8 cellular contexts compared by ENCODE assay signal in the genomic region with DNA sequence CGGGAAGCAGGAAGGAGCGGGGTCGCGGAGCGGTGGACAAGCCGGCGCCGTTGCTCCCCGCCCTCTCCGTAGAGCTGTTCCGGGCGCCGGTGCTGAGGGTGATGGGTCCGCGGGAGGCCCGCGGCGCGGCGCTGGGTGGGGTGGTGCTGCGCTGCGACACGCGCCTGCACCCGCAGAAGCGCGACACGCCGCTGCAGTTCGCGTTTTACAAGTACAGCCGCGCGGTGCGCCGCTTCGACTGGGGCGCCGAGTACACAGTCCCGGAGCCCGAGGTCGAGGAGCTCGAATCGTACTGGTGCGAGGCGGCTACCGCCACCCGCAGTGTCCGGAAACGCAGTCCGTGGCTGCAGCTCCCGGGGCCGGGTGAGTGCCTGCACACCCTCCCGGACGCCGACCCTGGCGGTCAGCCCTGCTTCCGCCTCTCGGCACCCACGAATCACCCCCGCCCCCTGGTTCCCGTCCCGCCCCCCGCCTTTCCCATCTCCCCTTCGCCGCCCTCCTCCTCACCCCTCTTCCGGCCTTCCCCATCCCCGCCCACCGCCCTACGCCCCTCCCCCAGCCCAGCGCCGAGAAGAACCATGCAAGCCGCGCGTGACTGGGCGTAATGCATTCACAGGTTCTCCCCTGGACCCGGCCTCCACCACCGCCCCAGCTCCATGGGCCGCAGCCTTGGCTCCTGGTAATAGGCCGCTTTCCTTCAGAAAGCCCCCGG. TPM values are rescaled to one million over a fixed set of nuclear protein-coding genes. Genes with fewer than 3 reads are reported as not detected.
DNase-seq lines count a peak whose midpoint lies in the region; ATAC-seq and TF ChIP-seq lines count a peak whose summit lies in the region.

No MANE protein-coding gene starts in this region.

- H2AFZ ChIP-seq in osteoblast (ENCODE audit: low read length), result peak overlapping the region; percentile 93

- H3K4me3 ChIP-seq in osteoblast (ENCODE audit: insufficient read depth, low read length), result peak overlapping the region; percentile 86
- H3K4me3 ChIP-seq in tibial nerve, result peak overlapping the region; percentile 74 to 94 (median 84)

- H4K20me1 ChIP-seq in osteoblast (ENCODE audit: insufficient read depth, low read length), result no peaks in the 10 kb centered on the region

- no peak for TF ChIP-seq CTCF in osteoblast (IDR thresholded peaks at IDR 0.05; ENCODE audit: extremely low read depth, low read depth, low read length)
- TF ChIP-seq CTCF in tibial nerve (IDR thresholded peaks at IDR 0.05), result peak in 1 of 5 experiments; percentile 27

- no peaks in the 10 kb centered on the region for H3K9me3 Mint-ChIP-seq in activated naive CD8-positive, alpha-beta T cell (ENCODE audit: low read depth)

- TF ChIP-seq EP300 in tibial nerve (IDR thresholded peaks at IDR 0.05), result peak in 1 of 2 donors; percentile 65

- in situ Hi-C loops in SK-MEL-5 (cut with HindIII; ENCODE audit: low pct_unique_long_range_greater_than_20kb, low sequenced_read_pairs), result no loop called here

- H3K27ac ChIP-seq in osteoblast (ENCODE audit: low read depth, low read length) (peak overlapping the region; percentile 88), tibial nerve (peak overlapping the region; percentile 73 to 92 (median 83))

- TF ChIP-seq POLR2A in tibial nerve (IDR thresholded peaks at IDR 0.05), result peak; percentile 20 to 29

- H3K27me3 ChIP-seq in osteoblast (ENCODE audit: insufficient read depth, low read length) (no peaks in the 10 kb centered on the region), tibial nerve (no peaks in the 10 kb centered on the region)

- intact Hi-C loops in head of caudate nucleus (cut with DNase I), result no loop called here

- no peaks in the 10 kb centered on the region for H3K36me3 Mint-ChIP-seq in activated naive CD8-positive, alpha-beta T cell

- H3K9me3 ChIP-seq in osteoblast (ENCODE audit: low read depth, low read length) (no peaks in the 10 kb centered on the region), tibial nerve (no peaks in the 10 kb centered on the region)

- H3K27me3 Mint-ChIP-seq in activated naive CD8-positive, alpha-beta T cell, result peaks cover 4% of the 10 kb centered on the region

- no peak overlapping the region for H3K27ac Mint-ChIP-seq in activated naive CD8-positive, alpha-beta T cell

- H3K4me1 Mint-ChIP-seq in activated naive CD8-positive, alpha-beta T cell (ENCODE audit: low read depth), result peaks cover 50% of the 10 kb centered on the region

- DNase-seq in DMS153 (lab: John Stamatoyannopoulos, UW) (peak; percentile 41), HuH-7 (ENCODE audit: low spot score) (peak; percentile 84), SK-MEL-5 (ENCODE audit: low read depth, low spot score) (peak; percentile 95), head of caudate nucleus (peak; percentile 34 to 85 (median 67)), osteoblast (ENCODE audit: insufficient read length, low spot score, missing footprints) (peak; percentile 95), tibial nerve (ENCODE audit: low spot score in 2 of 2) (peak; percentile 80 to 84)

- peak overlapping the region; percentile 92 for H3K4me3 Mint-ChIP-seq in activated naive CD8-positive, alpha-beta T cell

- peaks cover 3% of the 10 kb centered on the region for H3K79me2 ChIP-seq in osteoblast (ENCODE audit: insufficient read depth, low read length)

- peak overlapping the region; percentile 98 for H3K4me2 ChIP-seq in osteoblast (ENCODE audit: insufficient read depth, low read length)

- WGBS in tibial nerve, 2 donors, result 0 to 1% methylated on average over 24 to 61 of the region's 81 CpGs

- peak; percentile 58 for ATAC-seq in GM21423 (IDR thresholded peaks at IDR 0.05; ENCODE audit: unreplicated experiment)

- H3K36me3 ChIP-seq in osteoblast (ENCODE audit: insufficient read depth, low read length) (no peaks in the 10 kb centered on the region), tibial nerve (no peaks in the 10 kb centered on the region)

- H3K4me1 ChIP-seq in osteoblast (ENCODE audit: insufficient read depth, low read length) (peaks cover 29% of the 10 kb centered on the region), tibial nerve (peaks cover 0 to 10% (median 4%) of the 10 kb centered on the region in 4 donors)

RNA-seq across cellular contexts. Expression of a gene that starts 5.4 kb away (rescaled TPM):
- 6.0 and 7.3 TPM in 2 replicates for total RNA-seq in SK-MEL-5 (2014; rRNA removed; shearing (Covaris generic))
- polyA plus RNA-seq in SK-MEL-5 (2015; cell fraction: cytosol; rRNA removed), result 9.4 and 9.8 TPM in 2 replicates
- 4.1 and 5.3 TPM in 2 replicates for polyA plus RNA-seq in SK-MEL-5 (2015; cell fraction: nucleus; rRNA removed)
- total RNA-seq in osteoblast, result 1.8 TPM in 2 replicates
- 1 to 10 TPM; 2.4 to 4.7 (median 2.6) TPM for total RNA-seq in tibial nerve

RNA-seq across cellular contexts. Expression of a gene that starts 19.8 kb away (rescaled TPM):
- total RNA-seq in SK-MEL-5 (2014; rRNA removed; shearing (Covaris generic)), result 359 and 397 TPM in 2 replicates
- polyA plus RNA-seq in SK-MEL-5 (2015; cell fraction: cytosol; rRNA removed), result 362 and 380 TPM in 2 replicates
- 80.9 and 86.9 TPM in 2 replicates for polyA plus RNA-seq in SK-MEL-5 (2015; cell fraction: nucleus; rRNA removed)
- 0.88 and 1.4 TPM in 2 replicates for total RNA-seq in osteoblast
- 1 to 10 TPM in 2 of 4 donors, under 1 TPM in 1, not detected in 1; 0.60 to 2.1 (median 1.1) TPM for total RNA-seq in tibial nerve

RNA-seq across cellular contexts. Expression of a gene that starts 22.8 kb away (rescaled TPM):
- 38.7 and 40.7 TPM in 2 replicates for total RNA-seq in SK-MEL-5 (2014; rRNA removed; shearing (Covaris generic))
- polyA plus RNA-seq in SK-MEL-5 (2015; cell fraction: cytosol; rRNA removed), result 26.3 and 31.3 TPM in 2 replicates
- 47.6 and 52.7 TPM in 2 replicates for polyA plus RNA-seq in SK-MEL-5 (2015; cell fraction: nucleus; rRNA removed)
- total RNA-seq in osteoblast (20.6 and 32.1 TPM in 2 replicates), tibial nerve (10 to 100 TPM; 33.5 to 40.6 (median 39.3) TPM)

RNA-seq across cellular contexts. Expression of a gene that starts 39.3 kb away (rescaled TPM):
- total RNA-seq in SK-MEL-5 (2014; rRNA removed; shearing (Covaris generic)), result 35.2 and 38.8 TPM in 2 replicates
- polyA plus RNA-seq in SK-MEL-5 (2015; cell fraction: cytosol; rRNA removed), result 28.3 and 37.7 TPM in 2 replicates
- polyA plus RNA-seq in SK-MEL-5 (2015; cell fraction: nucleus; rRNA removed), result 7.4 and 10.5 TPM in 2 replicates
- 28.6 and 30.1 TPM in 2 replicates for total RNA-seq in osteoblast
- 10 to 100 TPM; 26.1 to 35.4 (median 32.3) TPM for total RNA-seq in tibial nerve

Comparison
In these comparisons a context has a peak if more than half of its experiments do, and no peak if none do; other contexts are left out.
1. Peak in every context shown above with its lines: DNase-seq, ATAC-seq, H3K4me3 ChIP-seq and H3K27ac ChIP-seq.
2. DNase-seq: peak in every context shown above with its lines; median percentile 95 in SK-MEL-5; 95 in osteoblast; 84 in HuH-7; 82 in tibial nerve; 67 in head of caudate nucleus; 41 in DMS153.
3. RNA of a gene that starts 19.8 kb away (total RNA-seq): 359 to 397 TPM in SK-MEL-5; 0.88 to 1.4 TPM in osteoblast and 0.60 to 2.1 TPM in tibial nerve; every median in the first group is over 100 times any median in the second.